ENCODE assay signal across 8 cellular contexts in the genomic region with DNA sequence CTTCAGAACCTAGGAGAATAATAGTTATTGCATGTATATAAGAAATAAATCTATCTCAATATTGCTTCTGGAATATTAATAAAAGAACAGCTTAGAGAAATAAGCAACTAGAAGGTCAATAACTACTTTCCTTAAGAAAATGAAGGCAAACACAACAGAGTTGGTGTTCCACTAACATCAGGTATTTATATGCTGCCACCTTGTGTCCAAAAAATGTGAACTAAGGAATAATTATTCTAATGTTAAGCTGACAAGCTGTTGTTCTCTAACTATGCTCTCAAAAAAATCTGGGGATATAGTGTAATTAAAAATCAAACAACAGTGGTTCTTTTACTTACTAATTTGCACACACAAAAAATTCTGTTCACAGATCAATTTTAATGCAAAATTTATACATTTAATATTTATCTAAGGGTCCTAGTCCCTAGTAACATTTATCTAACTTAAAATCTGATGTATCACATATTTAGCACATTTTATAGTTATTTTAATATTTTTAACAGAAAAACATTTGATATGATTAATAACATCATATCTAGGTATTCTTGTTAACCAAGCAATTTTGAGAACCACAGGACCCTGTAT.
DNase-seq lines count a peak whose midpoint lies in the region; ATAC-seq and FAIRE-seq lines count a peak whose summit lies in the region.

No MANE protein-coding gene starts in this region.

- DNase-seq in AG08395 (ENCODE audit: low spot score) (peak; percentile 35), NCI-H774 (lab: John Stamatoyannopoulos, UW) (peak; percentile 18), memory B cell (ENCODE audit: low spot score in 2 of 2) (peak in 1 of 2 donors; percentile 43)

- ATAC-seq in GM18498 (IDR thresholded peaks at IDR 0.05; ENCODE audit: unreplicated experiment): peak; percentile 69
- ATAC-seq in HG03378 (IDR thresholded peaks at IDR 0.05; ENCODE audit: unreplicated experiment): peak; percentile 80
- ATAC-seq in memory B cell (ENCODE audit: low read depth): peak; percentile 43
- ATAC-seq in HG02642 (IDR thresholded peaks at IDR 0.05; ENCODE audit: poor library complexity, unreplicated experiment): no peak
- ATAC-seq in GM21786 (IDR thresholded peaks at IDR 0.05; ENCODE audit: unreplicated experiment): no peak

- FAIRE-seq in colon (lab: Jason Lieb, UNC): peak; percentile 90

- no peaks in the 10 kb centered on the region for H3K27me3 Mint-ChIP-seq in memory B cell

- H3K27ac Mint-ChIP-seq in memory B cell: no peak overlapping the region

- no peaks in the 10 kb centered on the region for H3K9me3 Mint-ChIP-seq in memory B cell

- H3K4me1 Mint-ChIP-seq in memory B cell: no peaks in the 10 kb centered on the region

- peaks cover 5% of the 10 kb centered on the region for H3K36me3 Mint-ChIP-seq in memory B cell

- H3K4me3 Mint-ChIP-seq in memory B cell: no peak overlapping the region

Comparison
In these comparisons a context has a peak if more than half of its experiments do, and no peak if none do; other contexts are left out.
1. ATAC-seq: peak in GM18498 (single experiment), HG03378 (single experiment) and memory B cell (single experiment); none in HG02642 (single experiment) and GM21786 (single experiment).